Comparison of ENCODE assay signal across 38 cellular contexts in genomic region chr12:11089246-11089645, GRCh38. TPM values are rescaled to one million over a fixed set of nuclear protein-coding genes. Genes with fewer than 3 reads are reported as not detected.
"Had no signal": no experiment of that assay in that cellular context is flagged by ENCODE, and none has a peak within 500 bp of the region (broad histone marks: within the 10 kb centered on the region; RNA-seq: fewer than 3 reads in every experiment).

No MANE protein-coding gene starts in this region.

- H3K9me3 ChIP-seq: MG63 had no signal

- H3K36me3 ChIP-seq: MG63 had no signal

- H3K4me3 ChIP-seq: MG63 had no signal

- H3K27me3 ChIP-seq: MG63 had no signal

- DNase-seq: Karpas-422, Kasumi-1, MG63, MM.1S, MV-4-11, NCI-H1048, NCI-H1092, NCI-H1092 treated with DMSO at 0.1 percent for 48 hours, NCI-H1105, NCI-H1105 treated with DMSO at 0.1 percent for 48 hours, NCI-H1417, NCI-H1417 treated with DMSO at 0.1 percent for 48 hours, NCI-H1436, NCI-H1436 treated with DMSO at 0.1 percent for 48 hours, NCI-H146, NCI-H1694, NCI-H1694 treated with DMSO at 0.1 percent for 48 hours, NCI-H187, NCI-H187 treated with DMSO at 0.1 percent for 48 hours, NCI-H1930, NCI-H2029, NCI-H2029 treated with DMSO at 0.1 percent for 48 hours, NCI-H2081, NCI-H2081 treated with DMSO at 0.1 percent for 48 hours, NCI-H2107, NCI-H2171, NCI-H2171 treated with DMSO at 0.1 percent for 48 hours, NCI-H2227 treated with DMSO at 0.1 percent for 48 hours, NCI-H226, NCI-H345, NCI-H446, NCI-H446 treated with DMSO at 0.1 percent for 48 hours, NCI-H510A, NCI-H510A treated with DMSO at 0.1 percent for 48 hours, NCI-H524 had no signal

RNA-seq across cellular contexts. Expression of gene TAS2R43, which starts 2.9 kb away (rescaled TPM):
- total RNA-seq: M059J, MCF 10A, NCI-H460 had no signal

RNA-seq across cellular contexts. Expression of gene TAS2R46, which starts 27.2 kb away (rescaled TPM):
- total RNA-seq: M059J had no signal

RNA-seq across cellular contexts. Expression of gene TAS2R30, which starts 45.2 kb away (rescaled TPM):
- total RNA-seq: M059J had no signal
